Comparison of ENCODE assay signal across 21 cellular contexts in genomic region chr4:151804821-151805220, GRCh38. TPM values are rescaled to one million over a fixed set of nuclear protein-coding genes. Genes with fewer than 3 reads are reported as not detected.
A peak's percentile ranks its signal among the peaks of the same experiment; 100 is the strongest.
DNase-seq lines count a peak whose midpoint lies in the region; ATAC-seq and TF ChIP-seq lines count a peak whose summit lies in the region.
"Had no signal": no experiment of that assay in that cellular context is flagged by ENCODE, and none has a peak within 500 bp of the region (broad histone marks: within the 10 kb centered on the region; RNA-seq: fewer than 3 reads in every experiment).

No MANE protein-coding gene starts in this region.

- no peaks in the 10 kb centered on the region for H3K36me3 ChIP-seq in fibroblast of lung (ENCODE audit: control insufficient read depth, insufficient read depth, low read length)
- no peaks in the 10 kb centered on the region for H3K36me3 ChIP-seq in neural progenitor cell

- no peak overlapping the region for H3K9ac ChIP-seq in fibroblast of lung (ENCODE audit: insufficient read depth, low read length)
- no peak overlapping the region for H3K9ac ChIP-seq in neural progenitor cell

- H3K79me2 ChIP-seq in fibroblast of lung (ENCODE audit: control insufficient read depth, insufficient read depth, low read length) (no peaks in the 10 kb centered on the region), neural progenitor cell (ENCODE audit: low read depth) (no peaks in the 10 kb centered on the region)

- no peaks in the 10 kb centered on the region for H3K36me3 Mint-ChIP-seq in neural progenitor cell

- no peaks in the 10 kb centered on the region for H3K4me1 Mint-ChIP-seq in neural progenitor cell

- no peaks in the 10 kb centered on the region for H3K9me3 ChIP-seq in fibroblast of lung (ENCODE audit: control insufficient read depth, insufficient read depth, low read depth, low read length)
- H3K9me3 ChIP-seq in neural progenitor cell (ENCODE audit: low read depth): no peaks in the 10 kb centered on the region

- no peak overlapping the region for H3K4me2 ChIP-seq in fibroblast of lung (ENCODE audit: extremely low read depth, insufficient read depth, low read length)
- H3K4me2 ChIP-seq in neural progenitor cell: no peak overlapping the region

- H3K27me3 Mint-ChIP-seq in neural progenitor cell (ENCODE audit: insufficient read depth, low read depth): no peaks in the 10 kb centered on the region

- H3K9me3 Mint-ChIP-seq in neural progenitor cell: no peaks in the 10 kb centered on the region

- no peaks in the 10 kb centered on the region for H4K20me1 ChIP-seq in fibroblast of lung (ENCODE audit: control insufficient read depth, extremely low read depth, insufficient read depth, low read length)
- no peaks in the 10 kb centered on the region for H4K20me1 ChIP-seq in neural progenitor cell (ENCODE audit: low read depth)

- no peaks in the 10 kb centered on the region for H3F3A ChIP-seq in neural progenitor cell (ENCODE audit: low read depth)

- H3K27ac ChIP-seq in fibroblast of lung (ENCODE audit: insufficient read depth, low read length) (no peak overlapping the region), neural progenitor cell (no peak overlapping the region)
- H3K27ac ChIP-seq: C4-2B had no signal

- TF ChIP-seq CTCF in fibroblast of lung (conservative IDR thresholded peaks at IDR 0.05 in 1 of 2, IDR thresholded peaks at IDR 0.05 in 1 of 2; ENCODE audit: low read depth in 1 of 2, low read length in 2 of 2): no peak
- no peak for TF ChIP-seq CTCF in neural progenitor cell (IDR thresholded peaks at IDR 0.05)

- peak; percentile 44 for ATAC-seq in GM19463 (IDR thresholded peaks at IDR 0.05; ENCODE audit: unreplicated experiment)
- ATAC-seq: HCT116, Panc1, Right ventricle myocardium inferior had no signal

- H2AFZ ChIP-seq in fibroblast of lung (ENCODE audit: low read length) (no peak overlapping the region), neural progenitor cell (replicated peaks) (no peak overlapping the region)

- no peak overlapping the region for H3K4me3 Mint-ChIP-seq in neural progenitor cell

- H3K27ac Mint-ChIP-seq in neural progenitor cell: no peak overlapping the region

- DNase-seq in M059J (ENCODE audit: low read depth) (peak; percentile 52), fibroblast of lung (ENCODE audit: low read depth in 2 of 2) (peak; percentile 10 to 57), neural progenitor cell (ENCODE audit: low spot score) (peak; percentile 18), HuH-7 (ENCODE audit: low spot score) (no peak), cerebellar cortex (ENCODE audit: low spot score) (no peak), NCI-H82 (lab: John Stamatoyannopoulos, UW) (no peak), ureter (ENCODE audit: low spot score) (no peak)
- DNase-seq: AML-193, DMS79, GDM1, NCI-H1092, NCI-H1436 treated with DMSO at 0.1 percent for 48 hours, NCI-H2029 treated with DMSO at 0.1 percent for 48 hours, NCI-H446 treated with DMSO at 0.1 percent for 48 hours, NCI-H69, SW 1271 had no signal

- H3K4me3 ChIP-seq in fibroblast of lung (replicated peaks in 1 of 4; ENCODE audit: control extremely low read depth in 1 of 4, insufficient read depth in 1 of 4, low read depth in 3 of 4, low read length in 4 of 4) (no peak overlapping the region), neural progenitor cell (no peak overlapping the region)

- H3K27me3 ChIP-seq in fibroblast of lung (ENCODE audit: control insufficient read depth, insufficient read depth, low read length) (no peaks in the 10 kb centered on the region), neural progenitor cell (no peaks in the 10 kb centered on the region)

- H3K4me1 ChIP-seq in fibroblast of lung (ENCODE audit: control insufficient read depth, extremely low read depth, insufficient read depth, low read length): peaks cover 5% of the 10 kb centered on the region
- H3K4me1 ChIP-seq in neural progenitor cell: no peaks in the 10 kb centered on the region

RNA-seq across cellular contexts. Expression of gene GATB, which starts 44.0 kb away (rescaled TPM):
- 23.5 and 31.7 TPM in 2 replicates for total RNA-seq in M059J (2014; rRNA removed; shearing (Covaris generic))
- total RNA-seq in fibroblast of lung: 16.9 and 20.8 TPM in 2 replicates
- 18.7 and 24.9 TPM in 2 replicates for polyA plus RNA-seq in fibroblast of lung
- 15.2 and 21.4 TPM in 2 replicates for polyA plus RNA-seq in fibroblast of lung (2012)
- 25.1 and 30.3 TPM in 2 replicates for polyA minus RNA-seq in fibroblast of lung (ENCODE audit: low replicate concordance)
- 17.9 and 22.9 TPM in 2 replicates for total RNA-seq in neural progenitor cell (ENCODE audit: low replicate concordance)
- 17.5 TPM for total RNA-seq in ureter

Comparison
In these comparisons a context has a peak if more than half of its experiments do, and no peak if none do; other contexts are left out.
1. DNase-seq: peak in M059J (single experiment), fibroblast of lung (2 of 2) and neural progenitor cell (single experiment); none in HuH-7 (single experiment), cerebellar cortex (single experiment), NCI-H82 (single experiment) and ureter (single experiment).